22 cellular contexts compared by ENCODE assay signal in genomic region chr11:133507185-133507584, GRCh38. TPM values are rescaled to one million over a fixed set of nuclear protein-coding genes. Genes with fewer than 3 reads are reported as not detected.
DNase-seq lines count a peak whose midpoint lies in the region; ATAC-seq and TF ChIP-seq lines count a peak whose summit lies in the region.
"Had no signal": no experiment of that assay in that cellular context is flagged by ENCODE, and none has a peak within 500 bp of the region (broad histone marks: within the 10 kb centered on the region; RNA-seq: fewer than 3 reads in every experiment).

No MANE protein-coding gene starts in this region.

- TF ChIP-seq CTCF in esophagus muscularis mucosa (IDR thresholded peaks at IDR 0.05) (no peak), neural crest cell (conservative IDR thresholded peaks at IDR 0.05) (no peak)

- H3K27ac Mint-ChIP-seq in neural crest cell (ENCODE audit: unreplicated experiment) = peak overlapping the region; percentile 46
- H3K27ac Mint-ChIP-seq: CD4-positive, alpha-beta T cell; CD8-positive, alpha-beta memory T cell; HFFc6 had no signal

- peaks cover 0 to 13% (median 0%) of the 10 kb centered on the region in 11 experiments; a peak in 7 of 22 replicates for H4K20me1 ChIP-seq in BLaER1 treated with 17β-estradiol and CSF1 and Interleukin-3, amounts not matched to agents 10 nM and 100 nM

- H3K9me3 ChIP-seq in BLaER1 treated with 17β-estradiol and CSF1 and Interleukin-3, amounts not matched to agents 10 nM and 100 nM (replicated peaks in 1 of 11) = no peaks in the 10 kb centered on the region
- no peaks in the 10 kb centered on the region for H3K9me3 ChIP-seq in esophagus muscularis mucosa
- H3K9me3 ChIP-seq: A549, BE2C, HAP-1 had no signal

- ATAC-seq in HG03039 (IDR thresholded peaks at IDR 0.05; ENCODE audit: unreplicated experiment) = no peak
- no peak for ATAC-seq in GM18858 (IDR thresholded peaks at IDR 0.05; ENCODE audit: unreplicated experiment)
- no peak for ATAC-seq in GM21360 (IDR thresholded peaks at IDR 0.05; ENCODE audit: unreplicated experiment)
- ATAC-seq: A549 had no signal

- no peak overlapping the region for H3K4me3 ChIP-seq in BLaER1 treated with 17β-estradiol and CSF1 and Interleukin-3, amounts not matched to agents 10 nM and 100 nM
- H3K4me3 ChIP-seq in esophagus muscularis mucosa = no peak overlapping the region
- H3K4me3 ChIP-seq: A549, GM23248, HAP-1 had no signal

- intact Hi-C loops in esophagus muscularis mucosa (cut with DNase I) = no loop called here

- H3K4me3 Mint-ChIP-seq in neural crest cell = no peak overlapping the region
- H3K4me3 Mint-ChIP-seq: CD4-positive, alpha-beta T cell; CD8-positive, alpha-beta memory T cell; HFFc6 had no signal

- no peaks in the 10 kb centered on the region for H3K27me3 Mint-ChIP-seq in neural crest cell (ENCODE audit: low read depth)
- H3K27me3 Mint-ChIP-seq: CD4-positive, alpha-beta T cell; CD8-positive, alpha-beta memory T cell had no signal

- H3K27ac ChIP-seq in BLaER1 treated with 17β-estradiol and CSF1 and Interleukin-3, amounts not matched to agents 10 nM and 100 nM = no peak overlapping the region
- H3K27ac ChIP-seq in esophagus muscularis mucosa (replicated peaks in 1 of 4) = no peak overlapping the region
- H3K27ac ChIP-seq: A549, C4-2B, GM23248 had no signal

- no peak overlapping the region for H3K9ac ChIP-seq in BLaER1 treated with 17β-estradiol and CSF1 and Interleukin-3, amounts not matched to agents 10 nM and 100 nM
- H3K9ac ChIP-seq: GM23248 had no signal

- H3K9me3 Mint-ChIP-seq in neural crest cell = peaks cover 4% of the 10 kb centered on the region
- H3K9me3 Mint-ChIP-seq: CD4-positive, alpha-beta T cell had no signal

- no peaks in the 10 kb centered on the region for H3K36me3 Mint-ChIP-seq in neural crest cell (ENCODE audit: low read depth)

- TF ChIP-seq POLR2A in esophagus muscularis mucosa (IDR thresholded peaks at IDR 0.05; ENCODE audit: low read depth) = no peak

- H3K36me3 ChIP-seq in BLaER1 treated with 17β-estradiol and CSF1 and Interleukin-3, amounts not matched to agents 10 nM and 100 nM = no peaks in the 10 kb centered on the region
- H3K36me3 ChIP-seq in esophagus muscularis mucosa = no peaks in the 10 kb centered on the region
- H3K36me3 ChIP-seq: BE2C, HAP-1 had no signal

- peaks cover 29 to 43% (median 31%) of the 10 kb centered on the region in 10 experiments for H3K4me1 ChIP-seq in BLaER1 treated with 17β-estradiol and CSF1 and Interleukin-3, amounts not matched to agents 10 nM and 100 nM
- H3K4me1 ChIP-seq in esophagus muscularis mucosa = no peaks in the 10 kb centered on the region
- H3K4me1 ChIP-seq: A549, BE2C, HAP-1 had no signal

- H3K4me2 ChIP-seq in BLaER1 treated with 17β-estradiol and CSF1 and Interleukin-3, amounts not matched to agents 10 nM and 100 nM = peak overlapping the region in 10 of 11 experiments; percentile 64 to 84 (median 80); a peak in 17 of 22 replicates
- H3K4me2 ChIP-seq: A549 had no signal

- peaks cover 84% of the 10 kb centered on the region for H3K4me1 Mint-ChIP-seq in neural crest cell
- H3K4me1 Mint-ChIP-seq: CD8-positive, alpha-beta memory T cell had no signal

- DNase-seq in esophagus muscularis mucosa (ENCODE audit: extremely low spot score) (peak; percentile 60), neural crest cell (ENCODE audit: low read depth, low spot score) (no peak)
- DNase-seq: 8988T; ACHN; AML-193; BE2C; CD4-positive, alpha-beta T cell; CD8-positive, alpha-beta memory T cell; DMS53; DMS79 treated with DMSO at 0.1 percent for 48 hours; GF-D8; GM23248; HFFc6 had no signal

- no peak for TF ChIP-seq EP300 in esophagus muscularis mucosa (IDR thresholded peaks at IDR 0.05)

- WGBS in esophagus muscularis mucosa = 93% methylated on average over 4 of the region's 4 CpGs

- peaks cover 0 to 13% (median 4%) of the 10 kb centered on the region in 11 experiments; a peak in 7 of 22 replicates for H3K27me3 ChIP-seq in BLaER1 treated with 17β-estradiol and CSF1 and Interleukin-3, amounts not matched to agents 10 nM and 100 nM
- peaks cover 0 to 28% (median 0%) of the 10 kb centered on the region in 4 donors for H3K27me3 ChIP-seq in esophagus muscularis mucosa

RNA-seq across cellular contexts. Expression of gene OPCML, which starts 25.1 kb away (rescaled TPM):
- under 1 TPM; 0.06 to 0.83 (median 0.24) TPM for total RNA-seq in esophagus muscularis mucosa
- 0.91 and 1.2 TPM in 2 replicates for total RNA-seq in neural crest cell
- total RNA-seq: CD4-positive, alpha-beta T cell; CD8-positive, alpha-beta memory T cell; Daoy; G401 had no signal
